Comparison of ENCODE assay signal across 8 cellular contexts in genomic region chr10:133260895-133261725, GRCh38. TPM values are rescaled to one million over a fixed set of nuclear protein-coding genes. Genes with fewer than 3 reads are reported as not detected.
DNase-seq lines count a peak whose midpoint lies in the region; ATAC-seq and TF ChIP-seq lines count a peak whose summit lies in the region.

No MANE protein-coding gene starts in this region.

- WGBS in heart right ventricle, 2 donors, result 17% methylated on average over 50 of the region's 50 CpGs

- H3K27me3 ChIP-seq in RWPE2 (ENCODE audit: insufficient read depth, poor library complexity, severe bottlenecking) (no peaks in the 10 kb centered on the region), heart right ventricle (no peaks in the 10 kb centered on the region)

- peak overlapping the region; percentile 88 for H3K4me3 ChIP-seq in RWPE2 (ENCODE audit: severe bottlenecking)
- peak overlapping the region; percentile 36 to 84 (median 74) for H3K4me3 ChIP-seq in heart right ventricle

- peak; percentile 42 for ATAC-seq in HG03039 (IDR thresholded peaks at IDR 0.05; ENCODE audit: unreplicated experiment)
- peak; percentile 12; the same call in 2 of the 3 replicates for ATAC-seq in RWPE2 (ENCODE audit: low read depth)
- peak; percentile 43 to 64 (median 51) for ATAC-seq in heart right ventricle

- peaks cover 24% of the 10 kb centered on the region for H3K36me3 Mint-ChIP-seq in activated naive CD4-positive, alpha-beta T cell treated with anti-CD3 and anti-CD28 coated beads, Interleukin-2, amount 10 ng/mL, durations not matched to agents 7 days and 5 days

- no peak for TF ChIP-seq CTCF in RWPE2 (IDR thresholded peaks at IDR 0.05; ENCODE audit: poor library complexity, severe bottlenecking)
- no peak for TF ChIP-seq CTCF in heart right ventricle (IDR thresholded peaks at IDR 0.05)

- DNase-seq in AG08396 (ENCODE audit: low spot score) (peak; percentile 72), RWPE2 (ENCODE audit: low spot score) (no peak), heart right ventricle (peak; percentile 41 to 72), retina (peak; percentile 73), glomerular visceral epithelial cell (ENCODE audit: extremely low spot score) (no peak)
- DNase-seq in activated naive CD4-positive, alpha-beta T cell treated with anti-CD3 and anti-CD28 coated beads, Interleukin-2, amount 10 ng/mL, durations not matched to agents 7 days and 5 days, result peak; percentile 68

- intact Hi-C loops in heart right ventricle (cut with DNase I), result no loop called here

- H3K4me1 Mint-ChIP-seq in activated naive CD4-positive, alpha-beta T cell treated with anti-CD3 and anti-CD28 coated beads, Interleukin-2, amount 10 ng/mL, durations not matched to agents 7 days and 5 days, result peaks cover 89% of the 10 kb centered on the region

- H3K27ac ChIP-seq in RWPE2 (ENCODE audit: poor library complexity, severe bottlenecking) (peak overlapping the region; percentile 76), heart right ventricle (peak overlapping the region; percentile 80 to 97 (median 88))

- no peaks in the 10 kb centered on the region for H3K9me3 ChIP-seq in RWPE2 (ENCODE audit: severe bottlenecking)
- no peaks in the 10 kb centered on the region for H3K9me3 ChIP-seq in heart right ventricle

- CTCF ChIA-PET in activated naive CD4-positive, alpha-beta T cell treated with anti-CD3 and anti-CD28 coated beads, Interleukin-2, amount 10 ng/mL, durations not matched to agents 7 days and 5 days (lab: Charles Lee), result no interaction called here

- TF ChIP-seq POLR2A in GM18526 (IDR thresholded peaks at IDR 0.05; ENCODE audit: extremely low read depth, insufficient read length), result peak; percentile 0

- no peaks in the 10 kb centered on the region for H3K36me3 ChIP-seq in RWPE2 (ENCODE audit: low read depth)
- peaks cover 0 to 4% (median 0%) of the 10 kb centered on the region in 9 donors for H3K36me3 ChIP-seq in heart right ventricle

- H3K4me1 ChIP-seq in RWPE2 (ENCODE audit: insufficient read depth, poor library complexity, severe bottlenecking) (peaks cover 40% of the 10 kb centered on the region), heart right ventricle (peaks cover 10 to 69% (median 41%) of the 10 kb centered on the region in 9 donors)

- H3K27ac Mint-ChIP-seq in activated naive CD4-positive, alpha-beta T cell treated with anti-CD3 and anti-CD28 coated beads, Interleukin-2, amount 10 ng/mL, durations not matched to agents 7 days and 5 days, result peak overlapping the region; percentile 96

- no peaks in the 10 kb centered on the region for H3K9me3 Mint-ChIP-seq in activated naive CD4-positive, alpha-beta T cell treated with anti-CD3 and anti-CD28 coated beads, Interleukin-2, amount 10 ng/mL, durations not matched to agents 7 days and 5 days

- H3K27me3 Mint-ChIP-seq in activated naive CD4-positive, alpha-beta T cell treated with anti-CD3 and anti-CD28 coated beads, Interleukin-2, amount 10 ng/mL, durations not matched to agents 7 days and 5 days, result peaks cover 18% of the 10 kb centered on the region

- peak overlapping the region; percentile 77 for H3K4me3 Mint-ChIP-seq in activated naive CD4-positive, alpha-beta T cell treated with anti-CD3 and anti-CD28 coated beads, Interleukin-2, amount 10 ng/mL, durations not matched to agents 7 days and 5 days

RNA-seq across cellular contexts. Expression of gene ADAM8, which starts 15.6 kb away (rescaled TPM):
- total RNA-seq in heart right ventricle, result 1 to 10 TPM; 1.1 to 6.5 (median 1.7) TPM
- 1 to 10 TPM in 1 of 2 donors, under 1 TPM in 1; 0.88 to 1.4 TPM for polyA plus RNA-seq in heart right ventricle

RNA-seq across cellular contexts. Expression of gene VENTX, which starts 23.5 kb away (rescaled TPM):
- 1 to 10 TPM in 1 of 10 donors, under 1 TPM in 8, not detected in 1; 0.19 to 1.5 (median 0.42) TPM for total RNA-seq in heart right ventricle
- polyA plus RNA-seq in heart right ventricle, result 1 to 10 TPM in 1 of 2 donors, under 1 TPM in 1; 0.83 to 1.3 TPM

RNA-seq across cellular contexts. Expression of gene UTF1, which starts 31.1 kb away (rescaled TPM):
- total RNA-seq in heart right ventricle, result not detected
- not detected for polyA plus RNA-seq in heart right ventricle

RNA-seq across cellular contexts. Expression of gene TUBGCP2, which starts 47.6 kb away (rescaled TPM):
- 10 to 100 TPM; 31.5 to 48.3 (median 36.9) TPM for total RNA-seq in heart right ventricle
- 10 to 100 TPM; 37.5 to 77.6 TPM for polyA plus RNA-seq in heart right ventricle

RNA-seq across cellular contexts. Expression of gene ZNF511, which starts 47.6 kb away (rescaled TPM):
- 10 to 100 TPM; 30.6 to 54.6 (median 43.5) TPM for total RNA-seq in heart right ventricle
- polyA plus RNA-seq in heart right ventricle, result 100 to 1,000 TPM in 1 of 2 donors, 10 to 100 TPM in 1; 38.7 to 129 TPM

Comparison
In these comparisons a context has a peak if more than half of its experiments do, and no peak if none do; other contexts are left out.
1. DNase-seq: peak in AG08396 (single experiment), activated naive CD4-positive, alpha-beta T cell treated with anti-CD3 and anti-CD28 coated beads, Interleukin-2, amount 10 ng/mL, durations not matched to agents 7 days and 5 days (single experiment), heart right ventricle (2 of 2) and retina (single experiment); none in RWPE2 (single experiment) and glomerular visceral epithelial cell (single experiment).
2. Peak in every context shown above with its lines, with median percentiles within 50 percentile points of each other: ATAC-seq.